In the genomic region with DNA sequence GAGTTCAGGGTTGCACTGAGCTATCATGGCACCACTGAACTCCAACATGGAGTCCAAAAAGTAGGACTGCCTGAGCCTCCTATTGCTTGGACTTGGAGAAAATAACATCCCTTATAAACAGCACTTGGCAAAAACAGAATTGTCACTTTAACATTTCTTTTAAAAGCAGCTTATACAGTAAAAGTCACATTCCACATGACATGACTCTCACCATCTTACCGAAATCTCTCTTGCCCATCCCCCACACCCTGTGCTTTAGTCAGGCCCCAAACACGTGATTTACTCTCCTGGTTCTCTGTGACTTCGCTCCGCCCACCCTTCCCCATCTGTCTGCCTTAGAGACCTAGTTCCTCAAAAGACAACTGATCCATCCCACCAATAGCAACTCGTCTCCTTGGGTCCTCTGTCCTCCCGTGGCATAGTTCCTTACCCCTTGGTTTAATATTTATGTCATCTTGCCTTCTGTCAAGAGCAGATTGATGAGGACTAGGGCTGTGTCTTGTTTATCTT, we compare ENCODE assay signal across 10 cellular contexts. TPM values are rescaled to one million over a fixed set of nuclear protein-coding genes. Genes with fewer than 3 reads are reported as not detected.
DNase-seq lines count a peak whose midpoint lies in the region; ATAC-seq, FAIRE-seq and TF ChIP-seq lines count a peak whose summit lies in the region.
"Had no signal": no experiment of that assay in that cellular context is flagged by ENCODE, and none has a peak within 500 bp of the region (broad histone marks: within the 10 kb centered on the region; RNA-seq: fewer than 3 reads in every experiment).

No MANE protein-coding gene starts in this region.

- ATAC-seq in K562 (peak; percentile 49), naive B cell (ENCODE audit: low read depth in 2 of 2) (peak; percentile 12 to 13), HG03039 (IDR thresholded peaks at IDR 0.05; ENCODE audit: unreplicated experiment) (no peak)
- ATAC-seq: activated naive CD4-positive, alpha-beta T cell treated with anti-CD3 and anti-CD28 coated beads, Interleukin-2, amount 50 U/mL, for 72 hours; right lobe of liver had no signal

- in situ Hi-C loops in K562 (cut with MboI), result no loop called here

- no peak overlapping the region for H3K4me3 ChIP-seq in K562
- no peak overlapping the region for H3K4me3 ChIP-seq in MM.1S (ENCODE audit: low read length)
- H3K4me3 ChIP-seq: right lobe of liver had no signal

- peak; percentile 92 for DNase-seq in DMS 273 treated with DMSO at 0.1 percent for 48 hours (lab: John Stamatoyannopoulos, UW)
- DNase-seq in NOMO-1 treated with dmso at 0.1 percent for 144 hours (lab: John Stamatoyannopoulos, UW; ENCODE audit: unreplicated experiment), result peak; percentile 96
- peak; percentile 45 to 90 (median 64) for DNase-seq in K562 (ENCODE audit: extremely low read depth in 1 of 4, low spot score in 3 of 4)
- DNase-seq in naive B cell, result peak; percentile 61
- DNase-seq in ureter (ENCODE audit: low spot score), result peak; percentile 59
- DNase-seq in MM.1S, result no peak
- DNase-seq in SHP77 treated with DMSO at 0.1 percent for 48 hours (lab: John Stamatoyannopoulos, UW), result no peak

- H3K36me3 Mint-ChIP-seq in naive B cell, result peaks cover 6 to 23% of the 10 kb centered on the region in 2 donors

- no peak for TF ChIP-seq POLR2A in K562 (conservative IDR thresholded peaks at IDR 0.05)

- peak overlapping the region; percentile 32 to 83 (median 54) for H3K4me3 Mint-ChIP-seq in naive B cell

- no peaks in the 10 kb centered on the region for H3K27me3 ChIP-seq in K562 (ENCODE audit: control insufficient read depth in 2 of 2, insufficient read depth in 2 of 2, low read length in 2 of 2)
- H3K27me3 ChIP-seq in MM.1S (replicated peaks; ENCODE audit: insufficient read depth, low read length), result no peaks in the 10 kb centered on the region
- H3K27me3 ChIP-seq: right lobe of liver had no signal

- 17% methylated on average over 6 of the region's 6 CpGs for WGBS in K562 (ENCODE audit: insufficient coverage, low coverage, missing lambda C conversion rate)

- TF ChIP-seq RAD21 in K562 (CRISPR knock-in tag; conservative IDR thresholded peaks at IDR 0.05 in 1 of 2, IDR thresholded peaks at IDR 0.05 in 1 of 2), result no peak

- peak overlapping the region; percentile 89 to 97 (median 93) for H3K27ac Mint-ChIP-seq in naive B cell

- H3K9me2 ChIP-seq in MM.1S (replicated peaks; ENCODE audit: insufficient read depth, low read length), result no peaks in the 10 kb centered on the region

- H4K20me1 ChIP-seq in K562 (replicated peaks; ENCODE audit: control insufficient read depth, insufficient read depth, low read length) (peaks cover 66% of the 10 kb centered on the region; the same call in 1 of the 2 replicates), MM.1S (ENCODE audit: insufficient read depth, low read length) (peaks cover 77% of the 10 kb centered on the region)

- peak overlapping the region; percentile 56 for H3K4me2 ChIP-seq in K562 (ENCODE audit: insufficient read depth, low read length)
- no peak overlapping the region for H3K4me2 ChIP-seq in MM.1S (ENCODE audit: low read depth, low read length)

- no peak overlapping the region for H2AFZ ChIP-seq in K562 (ENCODE audit: low read depth, low read length)
- no peak overlapping the region for H2AFZ ChIP-seq in MM.1S (ENCODE audit: low read length)

- peaks cover 23 to 41% of the 10 kb centered on the region in 2 experiments for H3K4me1 ChIP-seq in K562 (replicated peaks in 1 of 2; ENCODE audit: control insufficient read depth in 2 of 2, insufficient read depth in 2 of 2, low read length in 2 of 2)
- H3K4me1 ChIP-seq in MM.1S (ENCODE audit: low read length), result peaks cover 46% of the 10 kb centered on the region

- H3K36me3 ChIP-seq in K562 (ENCODE audit: control insufficient read depth, insufficient read depth, low read length) (peaks cover 78% of the 10 kb centered on the region), MM.1S (replicated peaks; ENCODE audit: insufficient read depth, low read length) (peaks cover 34% of the 10 kb centered on the region)

- no peak for TF ChIP-seq CTCF in K562 (IDR thresholded peaks at IDR 0.05 in 2 of 3, conservative IDR thresholded peaks at IDR 0.05 in 1 of 3; ENCODE audit: insufficient read depth in 2 of 3, low read depth in 1 of 3, low read length in 3 of 3)
- no peak for TF ChIP-seq CTCF in MM.1S (IDR thresholded peaks at IDR 0.05; ENCODE audit: low read length)

- peak; percentile 84 for FAIRE-seq in K562 (lab: Jason Lieb, UNC)

- no peaks in the 10 kb centered on the region for H3K27me3 Mint-ChIP-seq in naive B cell

- POLR2A ChIA-PET in K562 (lab: Yijun Ruan, JAX), result interaction anchor here (0.8 to 3.0 kb wide), 4 partner anchors 8 to 33 kb away, joined by 3 to 11 read pairs (median 4); no protein-coding TSS in a partner anchor

- BruUV-seq in K562 (replicated peaks; lab: Mats Ljungman, UMichigan), result no TSS peak

- intact Hi-C loops in K562 (cut with micrococcal nuclease), result loop anchor here (10.0 kb wide), 1 partner anchor 57 kb away; a partner anchor contains a TSS

- H3K9me1 ChIP-seq in K562 (ENCODE audit: control insufficient read depth, insufficient read depth, low read length), result peaks cover 15% of the 10 kb centered on the region

- peak; percentile 58 for TF ChIP-seq EP300 in K562 (IDR thresholded peaks at IDR 0.05; ENCODE audit: low read length)

- H3K9me3 Mint-ChIP-seq in naive B cell, result peaks cover 0 to 1% (median 0%) of the 10 kb centered on the region in 7 donors
- H3K9me3 Mint-ChIP-seq: activated naive CD4-positive, alpha-beta T cell treated with anti-CD3 and anti-CD28 coated beads, Interleukin-2, amount 50 U/mL, for 72 hours had no signal

- peaks cover 28% of the 10 kb centered on the region for H3F3A ChIP-seq in MM.1S (ENCODE audit: insufficient read depth, low read length)

- H3K9me3 ChIP-seq in K562 (replicated peaks; ENCODE audit: control insufficient read depth, insufficient read depth, low read depth, low read length), result no peaks in the 10 kb centered on the region
- no peaks in the 10 kb centered on the region for H3K9me3 ChIP-seq in MM.1S (replicated peaks; ENCODE audit: insufficient read depth, low read length)
- H3K9me3 ChIP-seq: right lobe of liver had no signal

- H3K9ac ChIP-seq in K562 (ENCODE audit: insufficient read depth in 1 of 2, low read depth in 2 of 2, low read length in 2 of 2), result peak overlapping the region in 1 of 2 experiments; percentile 56; a peak in 1 of 4 replicates
- H3K9ac ChIP-seq in MM.1S (ENCODE audit: low read length), result no peak overlapping the region

- CTCF ChIA-PET in K562 (lab: Yijun Ruan, JAX; ENCODE audit: low intra/inter-chr PET ratio), result interaction anchor here (0.6 kb wide), 1 partner anchor 167 kb away, joined by 6 read pairs; no protein-coding TSS in a partner anchor

- peaks cover 99% of the 10 kb centered on the region for H3K79me2 ChIP-seq in K562 (ENCODE audit: control insufficient read depth, insufficient read depth, low read length)
- peaks cover 98% of the 10 kb centered on the region for H3K79me2 ChIP-seq in MM.1S (ENCODE audit: low read length)

- H3K4me1 Mint-ChIP-seq in naive B cell, result peaks cover 52 to 75% (median 67%) of the 10 kb centered on the region in 3 donors

- H3K27ac ChIP-seq in K562 (ENCODE audit: extremely low read depth, low read depth, low read length), result peak overlapping the region; percentile 59; the same call in 2 of the 3 replicates
- no peak overlapping the region for H3K27ac ChIP-seq in MM.1S (ENCODE audit: low read length)

RNA-seq across cellular contexts. Expression of a gene that starts 4.6 kb away (rescaled TPM):
- total RNA-seq in K562 (2011; cell fraction: chromatin; rRNA removed; ENCODE audit: low replicate concordance), result 319 and 366 TPM in 2 replicates
- total RNA-seq in K562 (2011; cell fraction: nucleolus; rRNA removed), result 147 and 156 TPM in 2 replicates
- total RNA-seq in K562 (2011; cell fraction: nucleoplasm; rRNA removed), result 205 and 219 TPM in 2 replicates
- total RNA-seq in K562 (2014; rRNA removed) (93.3 and 124 TPM in 2 replicates), K562 (2014; rRNA removed; fragmentation: Illumina TruSeq; extraction: Trizol) (62.5 and 67.0 TPM in 2 replicates), K562 (2015; rRNA removed; fragmentation: Illumina TruSeq; extraction: Trizol) (83.1 and 84.6 TPM in 2 replicates), K562 (2021) (122 and 151 TPM in 2 replicates), ureter (90.0 TPM)
- polyA plus RNA-seq in K562 (2011; rRNA removed) (37.6 and 39.2 TPM in 2 replicates), K562 (2014; fragmentation: Illumina TruSeq; extraction: Trizol) (87.3 and 93.8 TPM in 2 replicates), K562 (2014; fragmentation: Nextera tagmentation; extraction: Ambion mirVana) (1 to 10 TPM; 1.1 to 1.8 TPM), K562 (2014; rRNA removed) (124 and 127 TPM in 2 replicates), naive B cell (ENCODE audit: low read depth in 6 of 6) (100 to 1,000 TPM in 1 of 6 donors, 10 to 100 TPM in 5; 18.3 to 119 (median 43.4) TPM)
- polyA plus RNA-seq in K562 (2011; cell fraction: cytosol; rRNA removed), result 39.3 and 75.4 TPM in 2 replicates
- polyA plus RNA-seq in K562 (2011; cell fraction: nucleus; rRNA removed), result 116 and 141 TPM in 2 replicates
- polyA plus RNA-seq in K562 (2012), result 59.6 and 99.1 TPM in 2 replicates
- 66.5 and 72.2 TPM in 2 replicates for polyA minus RNA-seq in K562 (2011; rRNA and poly(A)+ RNA removed)
- 43.8 and 74.9 TPM in 2 replicates for polyA minus RNA-seq in K562 (2011; cell fraction: cytosol; rRNA and poly(A)+ RNA removed)
- 75.3 and 109 TPM in 2 replicates for polyA minus RNA-seq in K562 (2011; cell fraction: nucleus; rRNA and poly(A)+ RNA removed)

RNA-seq across cellular contexts. Expression of a gene that starts 4.9 kb away (rescaled TPM):
- 394 and 516 TPM in 2 replicates for total RNA-seq in K562 (2011; cell fraction: chromatin; rRNA removed; ENCODE audit: low replicate concordance)
- total RNA-seq in K562 (2011; cell fraction: nucleolus; rRNA removed), result 127 TPM in 2 replicates
- 218 and 238 TPM in 2 replicates for total RNA-seq in K562 (2011; cell fraction: nucleoplasm; rRNA removed)
- total RNA-seq in K562 (2014; rRNA removed) (56.1 and 74.0 TPM in 2 replicates), K562 (2014; rRNA removed; fragmentation: Illumina TruSeq; extraction: Trizol) (45.7 and 45.8 TPM in 2 replicates), K562 (2015; rRNA removed; fragmentation: Illumina TruSeq; extraction: Trizol) (45.6 and 47.3 TPM in 2 replicates), K562 (2021) (91.5 and 103 TPM in 2 replicates), ureter (105 TPM)
- polyA plus RNA-seq in K562 (2011; rRNA removed) (21.2 and 31.1 TPM in 2 replicates), K562 (2014; fragmentation: Illumina TruSeq; extraction: Trizol) (42.3 and 54.8 TPM in 2 replicates), K562 (2014; fragmentation: Nextera tagmentation; extraction: Ambion mirVana) (1 to 10 TPM; 4.5 to 6.9 TPM), K562 (2014; rRNA removed) (63.2 and 65.0 TPM in 2 replicates), naive B cell (ENCODE audit: low read depth in 6 of 6) (10 to 100 TPM; 19.9 to 56.0 (median 29.3) TPM)
- polyA plus RNA-seq in K562 (2011; cell fraction: cytosol; rRNA removed), result 10.8 and 27.9 TPM in 2 replicates
- polyA plus RNA-seq in K562 (2011; cell fraction: nucleus; rRNA removed), result 159 and 167 TPM in 2 replicates
- polyA plus RNA-seq in K562 (2012), result 33.0 and 49.7 TPM in 2 replicates
- 59.2 and 75.0 TPM in 2 replicates for polyA minus RNA-seq in K562 (2011; rRNA and poly(A)+ RNA removed)
- polyA minus RNA-seq in K562 (2011; cell fraction: cytosol; rRNA and poly(A)+ RNA removed), result 28.9 and 29.3 TPM in 2 replicates
- 56.3 and 123 TPM in 2 replicates for polyA minus RNA-seq in K562 (2011; cell fraction: nucleus; rRNA and poly(A)+ RNA removed)

RNA-seq across cellular contexts. Expression of a gene that starts 52.9 kb away (rescaled TPM):
- total RNA-seq in K562 (2011; cell fraction: chromatin; rRNA removed; ENCODE audit: low replicate concordance), result 10.1 and 39.6 TPM in 2 replicates
- 71.5 and 77.0 TPM in 2 replicates for total RNA-seq in K562 (2011; cell fraction: nucleolus; rRNA removed)
- total RNA-seq in K562 (2011; cell fraction: nucleoplasm; rRNA removed), result 30.0 and 32.6 TPM in 2 replicates
- total RNA-seq in K562 (2014; rRNA removed) (220 and 383 TPM in 2 replicates), K562 (2014; rRNA removed; fragmentation: Illumina TruSeq; extraction: Trizol) (19.1 and 24.6 TPM in 2 replicates), K562 (2015; rRNA removed; fragmentation: Illumina TruSeq; extraction: Trizol) (94.0 and 105 TPM in 2 replicates), K562 (2021) (95.4 and 113 TPM in 2 replicates), ureter (68.4 TPM)
- polyA plus RNA-seq in K562 (2011; rRNA removed) (32.1 and 42.6 TPM in 2 replicates), K562 (2014; fragmentation: Illumina TruSeq; extraction: Trizol) (41.2 and 69.4 TPM in 2 replicates), K562 (2014; fragmentation: Nextera tagmentation; extraction: Ambion mirVana) (10 to 100 TPM; 15.5 to 49.4 TPM), K562 (2014; rRNA removed) (124 and 202 TPM in 2 replicates), naive B cell (ENCODE audit: low read depth in 6 of 6) (100 to 1,000 TPM in 2 of 6 donors, 10 to 100 TPM in 4; 74.0 to 101 (median 86.6) TPM)
- 60.9 and 173 TPM in 2 replicates for polyA plus RNA-seq in K562 (2011; cell fraction: cytosol; rRNA removed)
- 33.8 and 49.4 TPM in 2 replicates for polyA plus RNA-seq in K562 (2011; cell fraction: nucleus; rRNA removed)
- polyA plus RNA-seq in K562 (2012), result 68.5 and 125 TPM in 2 replicates
- 3.6 and 6.3 TPM in 2 replicates for polyA minus RNA-seq in K562 (2011; rRNA and poly(A)+ RNA removed)
- polyA minus RNA-seq in K562 (2011; cell fraction: cytosol; rRNA and poly(A)+ RNA removed), result 17.7 and 22.1 TPM in 2 replicates
- 17.0 and 19.5 TPM in 2 replicates for polyA minus RNA-seq in K562 (2011; cell fraction: nucleus; rRNA and poly(A)+ RNA removed)

RNA-seq across cellular contexts. Expression of a gene that starts 53.4 kb away (rescaled TPM):
- total RNA-seq in K562 (2011; cell fraction: chromatin; rRNA removed; ENCODE audit: low replicate concordance), result 1.9 and 5.4 TPM in 2 replicates
- total RNA-seq in K562 (2011; cell fraction: nucleolus; rRNA removed), result 5.4 and 5.5 TPM in 2 replicates
- 4.8 TPM in 2 replicates for total RNA-seq in K562 (2011; cell fraction: nucleoplasm; rRNA removed)
- total RNA-seq in K562 (2014; rRNA removed) (4.9 and 7.7 TPM in 2 replicates), K562 (2014; rRNA removed; fragmentation: Illumina TruSeq; extraction: Trizol) (1.2 and 1.4 TPM in 2 replicates), K562 (2015; rRNA removed; fragmentation: Illumina TruSeq; extraction: Trizol) (2.0 and 2.3 TPM in 2 replicates), K562 (2021) (3.6 and 4.3 TPM in 2 replicates), ureter (2.8 TPM)
- polyA plus RNA-seq in K562 (2011; rRNA removed) (2.3 and 3.1 TPM in 2 replicates), K562 (2014; fragmentation: Illumina TruSeq; extraction: Trizol) (1.7 and 2.2 TPM in 2 replicates), K562 (2014; fragmentation: Nextera tagmentation; extraction: Ambion mirVana) (under 1 TPM; 0.31 to 0.36 TPM), K562 (2014; rRNA removed) (4.7 and 6.3 TPM in 2 replicates), naive B cell (ENCODE audit: low read depth in 6 of 6) (1 to 10 TPM; 1.1 to 6.5 (median 2.6) TPM)
- polyA plus RNA-seq in K562 (2011; cell fraction: cytosol; rRNA removed), result 4.4 and 11.4 TPM in 2 replicates
- 7.8 and 11.4 TPM in 2 replicates for polyA plus RNA-seq in K562 (2011; cell fraction: nucleus; rRNA removed)
- 3.4 and 7.3 TPM in 2 replicates for polyA plus RNA-seq in K562 (2012)
- 0.39 and 0.63 TPM in 2 replicates for polyA minus RNA-seq in K562 (2011; rRNA and poly(A)+ RNA removed)
- polyA minus RNA-seq in K562 (2011; cell fraction: cytosol; rRNA and poly(A)+ RNA removed), result 2.2 and 2.4 TPM in 2 replicates
- polyA minus RNA-seq in K562 (2011; cell fraction: nucleus; rRNA and poly(A)+ RNA removed), result 0.56 and 0.94 TPM in 2 replicates

RNA-seq across cellular contexts. Expression of a gene that starts 59.7 kb away (rescaled TPM):
- total RNA-seq in K562 (2011; cell fraction: chromatin; rRNA removed; ENCODE audit: low replicate concordance), result 1.7 and 1.9 TPM in 2 replicates
- 0.66 and 0.67 TPM in 2 replicates for total RNA-seq in K562 (2011; cell fraction: nucleolus; rRNA removed)
- 1.1 and 1.5 TPM in 2 replicates for total RNA-seq in K562 (2011; cell fraction: nucleoplasm; rRNA removed)
- total RNA-seq in K562 (2014; rRNA removed) (0.08 TPM in 1 of 2 replicates, not detected in the other), K562 (2014; rRNA removed; fragmentation: Illumina TruSeq; extraction: Trizol) (0.06 and 0.07 TPM in 2 replicates), K562 (2015; rRNA removed; fragmentation: Illumina TruSeq; extraction: Trizol) (0.07 TPM in 1 of 2 replicates, not detected in the other), K562 (2021) (0.13 and 0.24 TPM in 2 replicates), ureter (5.8 TPM)
- polyA plus RNA-seq in K562 (2011; rRNA removed) (0.11 and 0.32 TPM in 2 replicates), K562 (2014; fragmentation: Illumina TruSeq; extraction: Trizol) (0.10 and 0.21 TPM in 2 replicates), K562 (2014; fragmentation: Nextera tagmentation; extraction: Ambion mirVana) (under 1 TPM; 0.03 to 0.10 TPM), K562 (2014; rRNA removed) (0.03 and 0.19 TPM in 2 replicates), naive B cell (ENCODE audit: low read depth in 6 of 6) (under 1 TPM in 3 of 6 donors, not detected in 3; 0.08 to 0.32 (median 0.12) TPM)
- 0.06 and 0.24 TPM in 2 replicates for polyA plus RNA-seq in K562 (2011; cell fraction: cytosol; rRNA removed)
- 0.58 and 0.90 TPM in 2 replicates for polyA plus RNA-seq in K562 (2011; cell fraction: nucleus; rRNA removed)
- 0.20 and 0.36 TPM in 2 replicates for polyA plus RNA-seq in K562 (2012)
- polyA minus RNA-seq in K562 (2011; rRNA and poly(A)+ RNA removed), result 0.33 TPM in 1 of 2 replicates, not detected in the other
- polyA minus RNA-seq in K562 (2011; cell fraction: cytosol; rRNA and poly(A)+ RNA removed), result not detected in 2 replicates
- 0.11 and 0.13 TPM in 2 replicates for polyA minus RNA-seq in K562 (2011; cell fraction: nucleus; rRNA and poly(A)+ RNA removed)

Comparison
In these comparisons a context has a peak if more than half of its experiments do, and no peak if none do; other contexts are left out.
1. DNase-seq: peak in DMS 273 treated with DMSO at 0.1 percent for 48 hours (single experiment), NOMO-1 treated with dmso at 0.1 percent for 144 hours (single experiment), K562 (4 of 4), naive B cell (single experiment) and ureter (single experiment); none in MM.1S (single experiment) and SHP77 treated with DMSO at 0.1 percent for 48 hours (single experiment).